ENCODE assay signal across 14 cellular contexts in the genomic region with DNA sequence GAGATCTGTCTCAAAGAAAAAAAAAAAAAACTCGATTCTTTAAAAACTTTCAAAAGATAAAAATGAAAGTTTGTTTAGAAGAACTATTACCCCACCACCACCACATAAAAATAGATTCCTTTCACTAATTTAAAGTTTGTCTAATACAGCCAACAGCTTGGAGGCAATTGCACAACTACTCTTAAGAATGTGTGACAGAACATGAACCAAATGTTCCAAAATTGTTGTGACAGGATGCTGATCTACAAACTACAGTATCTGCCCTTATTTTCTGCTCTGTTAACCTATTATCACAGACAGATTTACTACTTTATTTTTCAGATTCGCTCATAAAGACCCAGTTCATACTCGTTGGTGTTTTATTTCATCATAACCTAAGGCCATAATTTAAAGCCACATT. TPM values are rescaled to one million over a fixed set of nuclear protein-coding genes. Genes with fewer than 3 reads are reported as not detected.
DNase-seq lines count a peak whose midpoint lies in the region; ATAC-seq, FAIRE-seq and TF ChIP-seq lines count a peak whose summit lies in the region.
"Had no signal": no experiment of that assay in that cellular context is flagged by ENCODE, and none has a peak within 500 bp of the region (broad histone marks: within the 10 kb centered on the region; RNA-seq: fewer than 3 reads in every experiment).

No MANE protein-coding gene starts in this region.

- ATAC-seq in HCT116 (no peak), left lung (peak; percentile 23)

- peaks cover 9% of the 10 kb centered on the region for H3K4me1 ChIP-seq in A673 (ENCODE audit: insufficient read depth, low read length, poor library complexity, severe bottlenecking)
- peaks cover 13 to 30% of the 10 kb centered on the region in 2 experiments for H3K4me1 ChIP-seq in HCT116 (ENCODE audit: control insufficient read depth in 1 of 2, insufficient read depth in 2 of 2, low read length in 2 of 2)
- peaks cover 0 to 3% of the 10 kb centered on the region in 2 donors for H3K4me1 ChIP-seq in left lung

- H4K20me1 ChIP-seq in HCT116 (ENCODE audit: insufficient read depth), result no peaks in the 10 kb centered on the region

- DNase-seq in A673 (ENCODE audit: low spot score), result peak; percentile 19
- DNase-seq in HCT116 (ENCODE audit: low read depth, low spot score), result no peak
- no peak for DNase-seq in left lung
- DNase-seq in caudate nucleus (lab: John Stamatoyannopoulos, UW), result no peak
- no peak for DNase-seq in islet precursor cell
- no peak for DNase-seq in NCI-H1092 treated with DMSO at 0.1 percent for 48 hours (lab: John Stamatoyannopoulos, UW)
- DNase-seq in NCI-H2171 treated with DMSO at 0.1 percent for 48 hours (lab: John Stamatoyannopoulos, UW), result no peak
- DNase-seq: NCI-H187 treated with DMSO at 0.1 percent for 48 hours had no signal

- BruUV-seq in A673 (replicated peaks; lab: Mats Ljungman, UMichigan) (no TSS peak), HCT116 (replicated peaks; lab: Mats Ljungman, UMichigan) (no TSS peak)

- peak overlapping the region; percentile 67 for H2AFZ ChIP-seq in HCT116 (ENCODE audit: low read depth, low read length, poor library complexity, severe bottlenecking)

- RAD21 ChIA-PET in HCT116 (lab: Charles Lee; ENCODE audit: low non-redundant PET in 1 of 2, low total read pairs in 2 of 2, uncharacterized antibody in 2 of 2, unreplicated experiment in 2 of 2), result no interaction called here

- POLR2A ChIA-PET in A673 (lab: Charles Lee; ENCODE audit: low non-redundant PET), result no interaction called here
- POLR2A ChIA-PET in HCT116 (lab: Charles Lee), result no interaction called here

- CTCF ChIA-PET in A673 (lab: Charles Lee) (no interaction called here), HCT116 (lab: Charles Lee) (no interaction called here)

- H3K36me3 ChIP-seq in A673 (ENCODE audit: insufficient read depth, low read length, poor library complexity, severe bottlenecking), result no peaks in the 10 kb centered on the region
- H3K36me3 ChIP-seq in HCT116 (ENCODE audit: control insufficient read depth in 1 of 2, insufficient read depth in 2 of 2, low read length in 2 of 2), result no peaks in the 10 kb centered on the region
- H3K36me3 ChIP-seq in left lung, result no peaks in the 10 kb centered on the region

- TF ChIP-seq POLR2A in HCT116 (IDR thresholded peaks at IDR 0.05; ENCODE audit: borderline replicate concordance, extremely low read depth, insufficient read depth, insufficient read length), result no peak

- H3K9me3 ChIP-seq in A673 (ENCODE audit: low read depth, low read length, poor library complexity, severe bottlenecking) (no peaks in the 10 kb centered on the region), HCT116 (ENCODE audit: control insufficient read depth in 1 of 2, insufficient read depth in 1 of 2, low read depth in 1 of 2, low read length in 2 of 2) (no peaks in the 10 kb centered on the region), left lung (no peaks in the 10 kb centered on the region)

- TF ChIP-seq CTCF in A673 (conservative IDR thresholded peaks at IDR 0.05; ENCODE audit: low read depth, low read length) (no peak), HCT116 (IDR thresholded peaks at IDR 0.05 in 2 of 3, conservative IDR thresholded peaks at IDR 0.05 in 1 of 3; ENCODE audit: borderline replicate concordance in 1 of 3, insufficient read depth in 1 of 3, low read depth in 2 of 3, low read length in 2 of 3) (no peak), left lung (IDR thresholded peaks at IDR 0.05) (no peak)

- 0 out of 2 replicates have a peak overlapping the region, but pooled peaks have one; percentile 39 for H3K4me2 ChIP-seq in HCT116 (ENCODE audit: low read length)

- FAIRE-seq in endometrium (lab: Jason Lieb, UNC), result peak; percentile 18
- FAIRE-seq: H1, urothelium cell line had no signal

- H3K9ac ChIP-seq in HCT116 (ENCODE audit: low read length), result no peak overlapping the region

- no peaks in the 10 kb centered on the region for H3K9me2 ChIP-seq in HCT116 (ENCODE audit: insufficient read depth)

- H3K27me3 ChIP-seq in A673 (replicated peaks; ENCODE audit: insufficient read depth, low read depth, low read length, poor library complexity) (no peaks in the 10 kb centered on the region), HCT116 (ENCODE audit: insufficient read depth, low read length) (no peaks in the 10 kb centered on the region), left lung (peaks cover 0 to 21% of the 10 kb centered on the region in 2 donors)

- no peaks in the 10 kb centered on the region for H3K79me2 ChIP-seq in HCT116 (ENCODE audit: insufficient read depth, low read length)

- TF ChIP-seq RAD21 in HCT116 (IDR thresholded peaks at IDR 0.05; ENCODE audit: low read depth), result no peak

- intact Hi-C loops in A673 (cut with micrococcal nuclease; ENCODE audit: unreplicated experiment) (no loop called here), HCT116 (cut with micrococcal nuclease) (no loop called here), left lung (cut with DNase I) (no loop called here)

- no peak overlapping the region for H3K4me3 ChIP-seq in A673 (ENCODE audit: low read depth, low read length, poor library complexity, severe bottlenecking)
- H3K4me3 ChIP-seq in HCT116 (replicated peaks in 1 of 2; ENCODE audit: low read depth in 1 of 2, low read length in 2 of 2), result no peak overlapping the region
- no peak overlapping the region for H3K4me3 ChIP-seq in left lung

- peak overlapping the region; percentile 12 for H3K27ac ChIP-seq in A673 (ENCODE audit: low read depth, low read length, poor library complexity, severe bottlenecking)
- no peak overlapping the region for H3K27ac ChIP-seq in HCT116 (ENCODE audit: low read depth, low read length)
- H3K27ac ChIP-seq in left lung, result peak overlapping the region in 1 of 2 donors; percentile 26
- H3K27ac ChIP-seq in caudate nucleus (ENCODE audit: low read depth, low read length), result no peak overlapping the region

TF ChIP-seq in HCT116, 20 proteins besides CTCF, POLR2A, EP300 and RAD21:
- TF ChIP-seq SIN3A (IDR thresholded peaks at IDR 0.05; ENCODE audit: low read depth), result no peak
- TF ChIP-seq EZH2phosphoT487 (IDR thresholded peaks at IDR 0.05; ENCODE audit: borderline replicate concordance), result no peak
- TF ChIP-seq, protein P1, sequence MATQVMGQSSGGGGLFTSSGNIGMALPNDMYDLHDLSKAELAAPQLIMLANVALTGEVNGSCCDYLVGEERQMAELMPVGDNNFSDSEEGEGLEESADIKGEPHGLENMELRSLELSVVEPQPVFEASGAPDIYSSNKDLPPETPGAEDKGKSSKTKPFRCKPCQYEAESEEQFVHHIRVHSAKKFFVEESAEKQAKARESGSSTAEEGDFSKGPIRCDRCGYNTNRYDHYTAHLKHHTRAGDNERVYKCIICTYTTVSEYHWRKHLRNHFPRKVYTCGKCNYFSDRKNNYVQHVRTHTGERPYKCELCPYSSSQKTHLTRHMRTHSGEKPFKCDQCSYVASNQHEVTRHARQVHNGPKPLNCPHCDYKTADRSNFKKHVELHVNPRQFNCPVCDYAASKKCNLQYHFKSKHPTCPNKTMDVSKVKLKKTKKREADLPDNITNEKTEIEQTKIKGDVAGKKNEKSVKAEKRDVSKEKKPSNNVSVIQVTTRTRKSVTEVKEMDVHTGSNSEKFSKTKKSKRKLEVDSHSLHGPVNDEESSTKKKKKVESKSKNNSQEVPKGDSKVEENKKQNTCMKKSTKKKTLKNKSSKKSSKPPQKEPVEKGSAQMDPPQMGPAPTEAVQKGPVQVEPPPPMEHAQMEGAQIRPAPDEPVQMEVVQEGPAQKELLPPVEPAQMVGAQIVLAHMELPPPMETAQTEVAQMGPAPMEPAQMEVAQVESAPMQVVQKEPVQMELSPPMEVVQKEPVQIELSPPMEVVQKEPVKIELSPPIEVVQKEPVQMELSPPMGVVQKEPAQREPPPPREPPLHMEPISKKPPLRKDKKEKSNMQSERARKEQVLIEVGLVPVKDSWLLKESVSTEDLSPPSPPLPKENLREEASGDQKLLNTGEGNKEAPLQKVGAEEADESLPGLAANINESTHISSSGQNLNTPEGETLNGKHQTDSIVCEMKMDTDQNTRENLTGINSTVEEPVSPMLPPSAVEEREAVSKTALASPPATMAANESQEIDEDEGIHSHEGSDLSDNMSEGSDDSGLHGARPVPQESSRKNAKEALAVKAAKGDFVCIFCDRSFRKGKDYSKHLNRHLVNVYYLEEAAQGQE (IDR thresholded peaks at IDR 0.05; ENCODE audit: low read depth), result no peak
- TF ChIP-seq SRF (IDR thresholded peaks at IDR 0.05; ENCODE audit: low read depth), result no peak
- no peak for TF ChIP-seq EGR1 (IDR thresholded peaks at IDR 0.05; ENCODE audit: low read depth)
TF ChIP-seq in HCT116: peak in this region for 0.

RNA-seq across cellular contexts. Expression of a gene that starts 5.5 kb away (rescaled TPM):
- total RNA-seq in A673 (2021), result 3.1 and 4.0 TPM in 2 replicates
- 7.1 TPM for total RNA-seq in HCT116 (2021; ENCODE audit: unreplicated experiment)
- 1.7 and 2.3 TPM in 2 replicates for polyA plus RNA-seq in HCT116 (2012)
- total RNA-seq in left lung, result 10 to 100 TPM; 21.7 to 41.1 TPM

RNA-seq across cellular contexts. Expression of a gene that starts 57.7 kb away (rescaled TPM):
- total RNA-seq in A673 (2021) (not detected in 2 replicates), HCT116 (2021; ENCODE audit: unreplicated experiment) (not detected), left lung (not detected)
- polyA plus RNA-seq in HCT116 (2012), result not detected in 2 replicates
- total RNA-seq: activated CD8-positive, alpha-beta T cell treated with anti-CD3 and anti-CD28 coated beads for 36 hours; H1 had no signal
- polyA plus RNA-seq: BJ, IgD-negative memory B cell had no signal
